In genomic region chr15:42273099-42273899, GRCh38 we compare ENCODE assay signal across 8 cellular contexts. TPM values are rescaled to one million over a fixed set of nuclear protein-coding genes. Genes with fewer than 3 reads are reported as not detected.
DNase-seq lines count a peak whose midpoint lies in the region; ATAC-seq, FAIRE-seq and TF ChIP-seq lines count a peak whose summit lies in the region.

TSS of gene GANC (plus strand) at chr15:42273201. CDS start at chr15:42274482, 1,281 bp downstream.
A gene with protein sequence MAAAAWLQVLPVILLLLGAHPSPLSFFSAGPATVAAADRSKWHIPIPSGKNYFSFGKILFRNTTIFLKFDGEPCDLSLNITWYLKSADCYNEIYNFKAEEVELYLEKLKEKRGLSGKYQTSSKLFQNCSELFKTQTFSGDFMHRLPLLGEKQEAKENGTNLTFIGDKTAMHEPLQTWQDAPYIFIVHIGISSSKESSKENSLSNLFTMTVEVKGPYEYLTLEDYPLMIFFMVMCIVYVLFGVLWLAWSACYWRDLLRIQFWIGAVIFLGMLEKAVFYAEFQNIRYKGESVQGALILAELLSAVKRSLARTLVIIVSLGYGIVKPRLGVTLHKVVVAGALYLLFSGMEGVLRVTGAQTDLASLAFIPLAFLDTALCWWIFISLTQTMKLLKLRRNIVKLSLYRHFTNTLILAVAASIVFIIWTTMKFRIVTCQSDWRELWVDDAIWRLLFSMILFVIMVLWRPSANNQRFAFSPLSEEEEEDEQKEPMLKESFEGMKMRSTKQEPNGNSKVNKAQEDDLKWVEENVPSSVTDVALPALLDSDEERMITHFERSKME (minus strand): TSS chr15:42273433. CDS start chr15:42273398, 35 bp downstream.

- FAIRE-seq in TTC549 (lab: Jason Lieb, UNC) = peak; percentile 80

- no peaks in the 10 kb centered on the region for H3K36me3 ChIP-seq in body of pancreas (replicated peaks in 1 of 2; ENCODE audit: insufficient read depth in 1 of 2, low read depth in 2 of 2)

- H3K27ac ChIP-seq in 22Rv1 = peak within 1 kb of the TSS; percentile 97
- H3K27ac ChIP-seq in body of pancreas = peak within 1 kb of the TSS; percentile 94 to 98 (median 96)

- no peaks in the 10 kb centered on the region for H3K27me3 ChIP-seq in body of pancreas

- H3K9me3 ChIP-seq in body of pancreas = no peaks in the 10 kb centered on the region

- H3K4me3 ChIP-seq in body of pancreas = peak within 1 kb of the TSS; percentile 44 to 58

- H3K4me1 ChIP-seq in body of pancreas = peaks cover 50% of the 10 kb centered on the region

- TF ChIP-seq CTCF in 22Rv1 (IDR thresholded peaks at IDR 0.05) (no peak), body of pancreas (IDR thresholded peaks at IDR 0.05) (peak in 1 of 7 experiments; percentile 10)

- intact Hi-C loops in body of pancreas (cut with DNase I) (no loop called here), sciatic nerve (cut with DNase I) (no loop called here)

- DNase-seq in NCI-H2107 treated with DMSO at 0.1 percent for 48 hours (lab: John Stamatoyannopoulos, UW; ENCODE audit: unreplicated experiment) = peak; percentile 83
- peak; percentile 97 to 99 (median 98) for DNase-seq in body of pancreas
- DNase-seq in iPS DF 19.7 (ENCODE audit: low read depth, low spot score) = peak; percentile 97
- peak; percentile 97 for DNase-seq in sciatic nerve (ENCODE audit: low spot score)

- peak; percentile 76 to 94 (median 93) for TF ChIP-seq POLR2A in body of pancreas (IDR thresholded peaks at IDR 0.05)

- 1% methylated on average over 47 of the region's 47 CpGs; no CpG with 5 or more reads in 1 of the 2 donors for WGBS in body of pancreas, 2 donors

- peak; percentile 86 for ATAC-seq in GM18520 (IDR thresholded peaks at IDR 0.05; ENCODE audit: unreplicated experiment)
- ATAC-seq in HG03064 (IDR thresholded peaks at IDR 0.05; ENCODE audit: low read depth, unreplicated experiment) = peak; percentile 68
- peak; percentile 96 for ATAC-seq in body of pancreas
- peak; percentile 99 for ATAC-seq in sciatic nerve

RNA-seq across cellular contexts. Expression of gene GANC, which starts in this region (rescaled TPM):
- total RNA-seq in body of pancreas (10 to 100 TPM; 11.9 to 21.1 TPM), sciatic nerve (57.6 TPM)

RNA-seq across cellular contexts. Expression of the second gene that starts in this region (rescaled TPM):
- total RNA-seq in body of pancreas (10 to 100 TPM; 31.4 to 36.6 TPM), sciatic nerve (71.6 TPM)

Comparison
In these comparisons a context has a peak if more than half of its experiments do, and no peak if none do; other contexts are left out.
1. Peak in every context shown above with its lines: DNase-seq, ATAC-seq, H3K4me3 ChIP-seq and H3K27ac ChIP-seq.